1 cellular context compared by ENCODE assay signal in genomic region chr10:104231784-104232612, GRCh38.
TF ChIP-seq lines count a peak whose summit lies in the region.

A gene with protein sequence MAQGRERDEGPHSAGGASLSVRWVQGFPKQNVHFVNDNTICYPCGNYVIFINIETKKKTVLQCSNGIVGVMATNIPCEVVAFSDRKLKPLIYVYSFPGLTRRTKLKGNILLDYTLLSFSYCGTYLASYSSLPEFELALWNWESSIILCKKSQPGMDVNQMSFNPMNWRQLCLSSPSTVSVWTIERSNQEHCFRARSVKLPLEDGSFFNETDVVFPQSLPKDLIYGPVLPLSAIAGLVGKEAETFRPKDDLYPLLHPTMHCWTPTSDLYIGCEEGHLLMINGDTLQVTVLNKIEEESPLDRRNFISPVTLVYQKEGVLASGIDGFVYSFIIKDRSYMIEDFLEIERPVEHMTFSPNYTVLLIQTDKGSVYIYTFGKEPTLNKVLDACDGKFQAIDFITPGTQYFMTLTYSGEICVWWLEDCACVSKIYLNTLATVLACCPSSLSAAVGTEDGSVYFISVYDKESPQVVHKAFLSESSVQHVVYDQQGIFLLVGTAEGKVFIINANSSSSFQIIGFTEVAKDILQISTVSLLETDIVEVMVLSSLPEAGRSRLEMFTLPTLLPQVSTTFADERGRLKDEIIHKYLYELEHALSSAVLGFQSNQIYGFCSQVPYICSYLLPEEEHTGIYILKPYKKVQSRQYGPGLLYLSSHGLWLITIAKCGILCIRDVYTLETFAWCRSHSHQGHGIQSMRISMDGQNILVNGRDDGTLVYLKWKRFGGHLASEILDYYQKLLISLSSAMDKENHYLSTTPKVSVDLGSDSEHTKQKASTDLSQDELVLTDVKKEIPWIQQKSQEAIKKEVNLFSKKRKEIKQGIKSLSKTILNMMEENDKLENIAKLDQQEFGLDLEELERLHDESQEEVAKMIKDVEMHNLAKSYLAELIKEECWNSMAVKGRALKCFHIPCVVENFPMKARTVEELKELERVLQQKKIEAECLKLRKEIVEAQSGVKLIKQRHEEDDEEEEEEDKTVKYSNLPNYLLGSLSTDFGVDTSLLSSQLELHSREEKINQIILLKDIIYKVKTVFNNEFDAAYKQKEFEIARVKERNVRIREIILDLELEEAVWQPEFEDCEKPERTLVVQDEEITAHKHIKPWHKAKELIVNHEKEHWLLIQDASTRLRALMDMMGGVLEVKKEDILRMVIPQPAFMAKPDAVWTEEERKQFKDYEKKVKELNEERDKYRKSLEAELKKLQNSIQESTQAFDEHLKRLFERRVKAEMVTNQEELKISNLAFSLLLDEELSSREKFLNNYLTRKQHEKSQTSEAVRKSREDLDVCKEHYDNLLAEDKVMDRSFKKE (N-terminal part only) (minus strand): TSS chr10:104232364. CDS start chr10:104232246, 118 bp downstream.

TF ChIP-seq in HepG2, 621 proteins besides CTCF, POLR2A, EP300 and RAD21 (continued from another document):
- TF ChIP-seq STAT5B (CRISPR knock-in tag; IDR thresholded peaks at IDR 0.05) (no peak), TMF1 (CRISPR knock-in tag; IDR thresholded peaks at IDR 0.05; ENCODE audit: low read depth) (0 out of 2 replicates have a peak, but pooled peaks have one; percentile 49), HMG20A (CRISPR knock-in tag; IDR thresholded peaks at IDR 0.05; ENCODE audit: borderline replicate concordance) (no peak), NR2F1 (CRISPR knock-in tag; IDR thresholded peaks at IDR 0.05) (no peak), DBP (CRISPR knock-in tag; IDR thresholded peaks at IDR 0.05; ENCODE audit: not compliant biosample characterization) (no peak), ZNF709 (CRISPR knock-in tag; IDR thresholded peaks at IDR 0.05) (no peak), HMGXB3 (CRISPR knock-in tag; IDR thresholded peaks at IDR 0.05; ENCODE audit: borderline replicate concordance) (peak; percentile 100), ZNF790 (CRISPR knock-in tag; IDR thresholded peaks at IDR 0.05; ENCODE audit: borderline replicate concordance) (no peak), JUN (CRISPR knock-in tag; IDR thresholded peaks at IDR 0.05) (no peak)
- TF ChIP-seq, protein P1, sequence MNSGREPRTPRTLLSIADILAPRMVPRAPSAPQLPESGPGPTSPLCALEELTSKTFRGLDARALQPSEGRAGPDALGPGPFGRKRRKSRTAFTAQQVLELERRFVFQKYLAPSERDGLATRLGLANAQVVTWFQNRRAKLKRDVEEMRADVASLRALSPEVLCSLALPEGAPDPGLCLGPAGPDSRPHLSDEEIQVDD (CRISPR knock-in tag; IDR thresholded peaks at IDR 0.05; ENCODE audit: borderline replicate concordance): peak; percentile 84; the same call in 1 of the 2 replicates
